ENCODE assay signal across 18 cellular contexts in the genomic region with DNA sequence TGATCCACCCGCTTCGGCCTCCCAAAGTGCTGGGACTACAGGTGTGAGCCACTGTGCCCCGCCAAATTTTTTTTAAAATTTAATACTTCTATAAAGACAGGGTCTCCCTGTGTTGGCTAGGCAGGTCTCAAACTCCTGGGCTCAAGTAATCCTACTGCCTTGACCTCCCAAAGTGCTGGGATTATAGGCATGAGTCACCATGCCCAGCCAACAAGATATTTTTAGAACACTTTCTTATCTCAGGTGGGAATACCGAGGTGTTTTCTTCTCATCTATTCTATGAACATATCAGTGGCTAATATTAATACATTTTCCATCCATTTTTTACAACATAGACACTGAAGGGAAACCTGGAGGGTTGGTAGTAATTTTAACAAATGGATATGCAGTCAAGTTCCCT. TPM values are rescaled to one million over a fixed set of nuclear protein-coding genes. Genes with fewer than 3 reads are reported as not detected.
DNase-seq lines count a peak whose midpoint lies in the region; ATAC-seq, FAIRE-seq and TF ChIP-seq lines count a peak whose summit lies in the region.
"Had no signal": no experiment of that assay in that cellular context is flagged by ENCODE, and none has a peak within 500 bp of the region (broad histone marks: within the 10 kb centered on the region; RNA-seq: fewer than 3 reads in every experiment).

No MANE protein-coding gene starts in this region.

- 76 to 79% methylated on average over 4 of the region's 4 CpGs for WGBS in body of pancreas, 2 donors
- 90% methylated on average over 4 of the region's 4 CpGs for WGBS in esophagus muscularis mucosa
- 74 to 77% methylated on average over 4 of the region's 4 CpGs for WGBS in pancreas, 2 donors
- WGBS in aorta, 2 donors = 68 to 74% methylated on average over 4 of the region's 4 CpGs

- POLR2A ChIA-PET in HEK293T (lab: Yijun Ruan, JAX) = no interaction called here

- H3K4me3 ChIP-seq in body of pancreas (no peak overlapping the region), esophagus muscularis mucosa (no peak overlapping the region), pancreas (no peak overlapping the region), aorta (ENCODE audit: low read length in 2 of 2) (no peak overlapping the region)
- H3K4me3 ChIP-seq: A549, HAP-1 had no signal

- no peak for TF ChIP-seq CTCF in body of pancreas (IDR thresholded peaks at IDR 0.05)
- TF ChIP-seq CTCF in esophagus muscularis mucosa (IDR thresholded peaks at IDR 0.05) = no peak
- no peak for TF ChIP-seq CTCF in pancreas (IDR thresholded peaks at IDR 0.05)

- no peak for FAIRE-seq in pancreas (lab: Jason Lieb, UNC)
- FAIRE-seq: A549, G401.6, GM12891, H1 had no signal

- TF ChIP-seq EP300 in esophagus muscularis mucosa (IDR thresholded peaks at IDR 0.05) = no peak

- intact Hi-C loops in body of pancreas (cut with DNase I) = no loop called here
- intact Hi-C loops in esophagus muscularis mucosa (cut with DNase I) = no loop called here
- intact Hi-C loops in pancreas (cut with DNase I) = no loop called here
- intact Hi-C loops in aorta (cut with DNase I) = loop anchor here in 1 of 2 donors (10.0 kb wide), 1 partner anchor 281 kb away; a partner anchor contains a TSS

- H3K4me1 ChIP-seq in body of pancreas (peaks cover 20% of the 10 kb centered on the region), esophagus muscularis mucosa (peaks cover 3 to 12% (median 4%) of the 10 kb centered on the region in 4 donors), pancreas (peaks cover 7 to 17% (median 14%) of the 10 kb centered on the region in 3 donors), aorta (ENCODE audit: control insufficient read depth in 1 of 2, insufficient read depth in 2 of 2, low read length in 2 of 2) (no peaks in the 10 kb centered on the region)
- H3K4me1 ChIP-seq: A549, BE2C, HAP-1 had no signal

- ATAC-seq in body of pancreas = peak; percentile 56
- ATAC-seq in pancreas = peak; percentile 48 to 77 (median 69)
- no peak for ATAC-seq in aorta (ENCODE audit: low FRiP score)
- ATAC-seq in GM18502 (IDR thresholded peaks at IDR 0.05; ENCODE audit: poor library complexity, unreplicated experiment) = no peak
- ATAC-seq: A549 had no signal

- no peaks in the 10 kb centered on the region for H3K36me3 ChIP-seq in body of pancreas (replicated peaks in 1 of 2; ENCODE audit: insufficient read depth in 1 of 2, low read depth in 2 of 2)
- no peaks in the 10 kb centered on the region for H3K36me3 ChIP-seq in esophagus muscularis mucosa
- no peaks in the 10 kb centered on the region for H3K36me3 ChIP-seq in pancreas
- H3K36me3 ChIP-seq in aorta (ENCODE audit: control insufficient read depth in 1 of 2, insufficient read depth in 2 of 2, low read length in 1 of 2) = no peaks in the 10 kb centered on the region
- H3K36me3 ChIP-seq: BE2C, HAP-1 had no signal

- TF ChIP-seq POLR2A in body of pancreas (IDR thresholded peaks at IDR 0.05) (no peak), esophagus muscularis mucosa (IDR thresholded peaks at IDR 0.05; ENCODE audit: low read depth) (no peak)

- DNase-seq in body of pancreas (peak in 1 of 4 donors; percentile 21), esophagus muscularis mucosa (ENCODE audit: extremely low spot score) (peak; percentile 10), pancreas (no peak), aorta (no peak), NCI-H2227 (lab: John Stamatoyannopoulos, UW; ENCODE audit: unreplicated experiment) (no peak), HEK293T (ENCODE audit: extremely low spot score) (no peak)
- DNase-seq: BE2C; CD4-positive, alpha-beta memory T cell; DMS153; DMS79 treated with DMSO at 0.1 percent for 48 hours; EL had no signal

- peak overlapping the region; percentile 36 to 63 (median 58) for H3K27ac ChIP-seq in body of pancreas
- H3K27ac ChIP-seq in esophagus muscularis mucosa (replicated peaks in 1 of 4) = no peak overlapping the region
- peak overlapping the region in 3 of 4 donors; percentile 0 to 61 (median 49) for H3K27ac ChIP-seq in pancreas
- H3K27ac ChIP-seq in aorta (ENCODE audit: low read depth in 1 of 2, low read length in 2 of 2) = peak overlapping the region; percentile 6 to 57
- H3K27ac ChIP-seq: A549, C4-2B had no signal

- CTCF ChIA-PET in HEK293T (lab: Yijun Ruan, JAX) = no interaction called here

- H3K27me3 ChIP-seq in body of pancreas (no peaks in the 10 kb centered on the region), esophagus muscularis mucosa (no peaks in the 10 kb centered on the region), pancreas (no peaks in the 10 kb centered on the region), aorta (ENCODE audit: control insufficient read depth in 1 of 2, insufficient read depth in 2 of 2, low read length in 1 of 2) (no peaks in the 10 kb centered on the region)

- no peaks in the 10 kb centered on the region for H3K9me3 ChIP-seq in body of pancreas
- no peaks in the 10 kb centered on the region for H3K9me3 ChIP-seq in esophagus muscularis mucosa
- H3K9me3 ChIP-seq in pancreas = no peaks in the 10 kb centered on the region
- no peaks in the 10 kb centered on the region for H3K9me3 ChIP-seq in aorta (ENCODE audit: control insufficient read depth, low read length)
- H3K9me3 ChIP-seq: BE2C, HAP-1 had no signal

TF ChIP-seq in HEK293T, 16 proteins besides CTCF, POLR2A, EP300 and RAD21:
- TF ChIP-seq L3MBTL2 (conservative IDR thresholded peaks at IDR 0.05) (no peak), ZNF384 (IDR thresholded peaks at IDR 0.05) (no peak), BHLHE40 (IDR thresholded peaks at IDR 0.05; ENCODE audit: borderline replicate concordance) (no peak), CTBP1 (IDR thresholded peaks at IDR 0.05; ENCODE audit: borderline replicate concordance) (no peak)
- TF ChIP-seq, protein P1, sequence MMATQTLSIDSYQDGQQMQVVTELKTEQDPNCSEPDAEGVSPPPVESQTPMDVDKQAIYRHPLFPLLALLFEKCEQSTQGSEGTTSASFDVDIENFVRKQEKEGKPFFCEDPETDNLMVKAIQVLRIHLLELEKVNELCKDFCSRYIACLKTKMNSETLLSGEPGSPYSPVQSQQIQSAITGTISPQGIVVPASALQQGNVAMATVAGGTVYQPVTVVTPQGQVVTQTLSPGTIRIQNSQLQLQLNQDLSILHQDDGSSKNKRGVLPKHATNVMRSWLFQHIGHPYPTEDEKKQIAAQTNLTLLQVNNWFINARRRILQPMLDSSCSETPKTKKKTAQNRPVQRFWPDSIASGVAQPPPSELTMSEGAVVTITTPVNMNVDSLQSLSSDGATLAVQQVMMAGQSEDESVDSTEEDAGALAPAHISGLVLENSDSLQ (IDR thresholded peaks at IDR 0.05) = no peak

RNA-seq across cellular contexts. Expression of a gene that starts 38.0 kb away (rescaled TPM):
- total RNA-seq in body of pancreas = 10 to 100 TPM; 18.4 to 45.5 TPM
- total RNA-seq in esophagus muscularis mucosa = 10 to 100 TPM; 37.1 to 54.4 (median 46.3) TPM
- 10 to 100 TPM; 10.8 to 24.8 (median 12.7) TPM for total RNA-seq in pancreas
- 10 to 100 TPM; 26.4 to 27.7 TPM for polyA plus RNA-seq in pancreas
- 10 to 100 TPM; 17.8 to 21.2 TPM for total RNA-seq in aorta
- 10 to 100 TPM; 43.9 to 47.3 TPM for polyA plus RNA-seq in aorta

Comparison
In these comparisons a context has a peak if more than half of its experiments do, and no peak if none do; other contexts are left out.
1. ATAC-seq: peak in body of pancreas (single experiment) and pancreas (4 of 4); none in aorta (single experiment) and GM18502 (single experiment).
2. H3K27ac ChIP-seq: peak in body of pancreas (4 of 4), pancreas (3 of 4) and aorta (2 of 2); none in esophagus muscularis mucosa (0 of 4).